In genomic region chr15:40595219-40595618, GRCh38 we compare ENCODE assay signal across 8 cellular contexts. TPM values are rescaled to one million over a fixed set of nuclear protein-coding genes. Genes with fewer than 3 reads are reported as not detected.
DNase-seq lines count a peak whose midpoint lies in the region; ATAC-seq and TF ChIP-seq lines count a peak whose summit lies in the region.

No MANE protein-coding gene starts in this region.

- H3K4me1 ChIP-seq in right cardiac atrium (ENCODE audit: control insufficient read depth, insufficient read depth, low read length) = no peaks in the 10 kb centered on the region

- no peak for TF ChIP-seq CTCF in type B pancreatic cell (conservative IDR thresholded peaks at IDR 0.05)

- peaks cover 1% of the 10 kb centered on the region for H3K36me3 Mint-ChIP-seq in activated T-helper 2 cell treated with anti-CD3 and anti-CD28 coated beads, Interferon-gamma antibody, Interleukin-2, Interleukin-4, amounts not matched to agents 10 μg/mL and 5 μg/mL and 100 μg/mL, durations not matched to agents 14 hours and 24 hours and 36 hours (ENCODE audit: low read depth)
- H3K36me3 Mint-ChIP-seq in type B pancreatic cell = no peaks in the 10 kb centered on the region

- H3K9me3 ChIP-seq in right cardiac atrium (ENCODE audit: control insufficient read depth, low read length) = no peaks in the 10 kb centered on the region

- no peaks in the 10 kb centered on the region for H3K27me3 Mint-ChIP-seq in activated T-helper 2 cell treated with anti-CD3 and anti-CD28 coated beads, Interferon-gamma antibody, Interleukin-2, Interleukin-4, amounts not matched to agents 10 μg/mL and 5 μg/mL and 100 μg/mL, durations not matched to agents 14 hours and 24 hours and 36 hours (ENCODE audit: low read depth)
- H3K27me3 Mint-ChIP-seq in type B pancreatic cell = peaks cover 6% of the 10 kb centered on the region

- intact Hi-C loops in right cardiac atrium (cut with DNase I) (loop anchor here in 1 of 4 donors (10.0 kb wide), 1 partner anchor 80 kb away; no protein-coding TSS in a partner anchor), Right ventricle myocardium superior (cut with DNase I) (loop anchor here (10.0 kb wide), 1 partner anchor 80 kb away; no protein-coding TSS in a partner anchor)
- intact Hi-C loops in activated T-helper 2 cell treated with anti-CD3 and anti-CD28 coated beads, Interferon-gamma antibody, Interleukin-2, Interleukin-4, amounts not matched to agents 10 μg/mL and 5 μg/mL and 100 μg/mL, durations not matched to agents 14 hours and 24 hours and 36 hours (cut with micrococcal nuclease) = loop anchor here (10.0 kb wide), 2 partner anchors 100 to 170 kb away; partner anchors contain the start of genes C15orf62, GCHFR and RAD51

- ATAC-seq in right cardiac atrium (no peak), Right ventricle myocardium superior (ENCODE audit: poor library complexity) (no peak), HG03139 (IDR thresholded peaks at IDR 0.05; ENCODE audit: unreplicated experiment) (no peak), HG02571 (IDR thresholded peaks at IDR 0.05; ENCODE audit: unreplicated experiment) (no peak)

- H3K4me3 Mint-ChIP-seq in activated T-helper 2 cell treated with anti-CD3 and anti-CD28 coated beads, Interferon-gamma antibody, Interleukin-2, Interleukin-4, amounts not matched to agents 10 μg/mL and 5 μg/mL and 100 μg/mL, durations not matched to agents 14 hours and 24 hours and 36 hours (ENCODE audit: low read depth) = peak overlapping the region; percentile 93
- H3K4me3 Mint-ChIP-seq in type B pancreatic cell = peak overlapping the region; percentile 97

- H3K27me3 ChIP-seq in right cardiac atrium (ENCODE audit: control insufficient read depth, insufficient read depth) = no peaks in the 10 kb centered on the region

- H3K27ac Mint-ChIP-seq in activated T-helper 2 cell treated with anti-CD3 and anti-CD28 coated beads, Interferon-gamma antibody, Interleukin-2, Interleukin-4, amounts not matched to agents 10 μg/mL and 5 μg/mL and 100 μg/mL, durations not matched to agents 14 hours and 24 hours and 36 hours = peak overlapping the region; percentile 99
- peak overlapping the region; percentile 99 for H3K27ac Mint-ChIP-seq in type B pancreatic cell

- H3K4me1 Mint-ChIP-seq in activated T-helper 2 cell treated with anti-CD3 and anti-CD28 coated beads, Interferon-gamma antibody, Interleukin-2, Interleukin-4, amounts not matched to agents 10 μg/mL and 5 μg/mL and 100 μg/mL, durations not matched to agents 14 hours and 24 hours and 36 hours (ENCODE audit: low read depth) = peaks cover 19% of the 10 kb centered on the region
- peaks cover 18% of the 10 kb centered on the region for H3K4me1 Mint-ChIP-seq in type B pancreatic cell (ENCODE audit: unreplicated experiment)

- peak overlapping the region; percentile 93 for H3K4me3 ChIP-seq in right cardiac atrium (ENCODE audit: low read length)

- 35% methylated on average over 5 of the region's 5 CpGs for WGBS in right cardiac atrium

- H3K9me3 Mint-ChIP-seq in activated T-helper 2 cell treated with anti-CD3 and anti-CD28 coated beads, Interferon-gamma antibody, Interleukin-2, Interleukin-4, amounts not matched to agents 10 μg/mL and 5 μg/mL and 100 μg/mL, durations not matched to agents 14 hours and 24 hours and 36 hours = no peaks in the 10 kb centered on the region
- no peaks in the 10 kb centered on the region for H3K9me3 Mint-ChIP-seq in type B pancreatic cell

- no peak for DNase-seq in right cardiac atrium
- no peak for DNase-seq in Right ventricle myocardium superior
- DNase-seq in activated T-helper 2 cell treated with anti-CD3 and anti-CD28 coated beads, Interferon-gamma antibody, Interleukin-2, Interleukin-4, amounts not matched to agents 10 μg/mL and 5 μg/mL and 100 μg/mL, durations not matched to agents 14 hours and 24 hours and 36 hours (ENCODE audit: low spot score) = no peak
- DNase-seq in iris pigment epithelial cell (ENCODE audit: low read depth) = peak; percentile 7
- DNase-seq in type B pancreatic cell (ENCODE audit: extremely low spot score, unreplicated experiment) = no peak
- no peak for DNase-seq in NCI-H2171 (lab: John Stamatoyannopoulos, UW)

- H3K27ac ChIP-seq in right cardiac atrium (ENCODE audit: low read length) = no peak overlapping the region

RNA-seq across cellular contexts. Expression of gene KNL1, which starts 1.2 kb away (rescaled TPM):
- total RNA-seq in right cardiac atrium (1 to 10 TPM in 1 of 4 donors, under 1 TPM in 3; 0.39 to 1.6 (median 0.50) TPM), Right ventricle myocardium superior (0.51 TPM), type B pancreatic cell (ENCODE audit: low replicate concordance) (7.6 and 21.4 TPM in 2 replicates)
- 0.14 TPM for polyA plus RNA-seq in right cardiac atrium
- 30.6 and 30.8 TPM in 2 replicates for total RNA-seq in activated T-helper 2 cell treated with anti-CD3 and anti-CD28 coated beads, Interferon-gamma antibody, Interleukin-2, Interleukin-4, amounts not matched to agents 10 μg/mL and 5 μg/mL and 100 μg/mL, durations not matched to agents 14 hours and 24 hours and 36 hours

RNA-seq across cellular contexts. Expression of gene RPUSD2, which starts 26.1 kb away (rescaled TPM):
- total RNA-seq in right cardiac atrium (1 to 10 TPM; 8.0 to 9.7 (median 9.0) TPM), Right ventricle myocardium superior (10.1 TPM), type B pancreatic cell (ENCODE audit: low replicate concordance) (16.2 and 18.0 TPM in 2 replicates)
- 7.6 TPM for polyA plus RNA-seq in right cardiac atrium
- 18.6 and 18.8 TPM in 2 replicates for total RNA-seq in activated T-helper 2 cell treated with anti-CD3 and anti-CD28 coated beads, Interferon-gamma antibody, Interleukin-2, Interleukin-4, amounts not matched to agents 10 μg/mL and 5 μg/mL and 100 μg/mL, durations not matched to agents 14 hours and 24 hours and 36 hours

RNA-seq across cellular contexts. Expression of gene CCDC32, which starts 30.4 kb away (rescaled TPM):
- 10 to 100 TPM; 23.1 to 27.8 (median 24.7) TPM for total RNA-seq in right cardiac atrium
- 33.7 TPM for polyA plus RNA-seq in right cardiac atrium
- 16.5 TPM for total RNA-seq in Right ventricle myocardium superior
- total RNA-seq in activated T-helper 2 cell treated with anti-CD3 and anti-CD28 coated beads, Interferon-gamma antibody, Interleukin-2, Interleukin-4, amounts not matched to agents 10 μg/mL and 5 μg/mL and 100 μg/mL, durations not matched to agents 14 hours and 24 hours and 36 hours = 32.7 and 34.0 TPM in 2 replicates
- total RNA-seq in type B pancreatic cell (ENCODE audit: low replicate concordance) = 18.4 and 21.0 TPM in 2 replicates
